8 cellular contexts compared by ENCODE assay signal in the genomic region with DNA sequence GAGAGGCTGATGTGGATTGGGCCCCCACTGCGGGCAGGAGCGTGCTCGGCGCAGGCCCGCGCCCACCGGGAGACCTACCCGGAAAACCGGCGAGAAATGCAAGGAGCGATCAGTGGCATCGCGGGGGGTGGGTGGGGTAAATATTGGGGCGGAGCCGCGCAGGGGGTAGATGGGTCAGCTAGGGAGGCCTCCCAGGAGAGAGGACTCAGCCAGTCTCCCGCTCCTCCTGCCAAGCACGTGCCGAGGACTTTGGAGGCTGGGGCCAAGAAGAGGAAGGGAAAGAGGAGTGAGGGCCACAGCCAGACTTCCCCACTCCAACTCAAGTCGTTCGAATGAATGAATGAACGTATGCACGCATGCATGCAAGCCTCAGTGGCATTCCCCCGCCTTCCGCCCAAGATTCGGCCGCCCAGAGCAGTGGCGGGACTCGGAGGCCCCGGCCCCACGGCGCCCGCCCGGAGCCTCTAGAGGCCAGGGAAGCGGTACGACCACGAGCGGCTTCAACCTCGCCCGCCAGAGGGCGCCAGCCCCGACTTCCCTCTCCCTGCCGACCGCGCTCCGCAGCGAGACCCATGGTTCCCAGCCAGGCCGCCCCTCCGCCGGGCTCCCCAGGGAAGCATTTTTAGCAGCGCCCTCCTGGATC. TPM values are rescaled to one million over a fixed set of nuclear protein-coding genes. Genes with fewer than 3 reads are reported as not detected.
A peak's percentile ranks its signal among the peaks of the same experiment; 100 is the strongest.
DNase-seq lines count a peak whose midpoint lies in the region; ATAC-seq, FAIRE-seq and TF ChIP-seq lines count a peak whose summit lies in the region.

No MANE protein-coding gene starts in this region.

- peaks cover 12% of the 10 kb centered on the region in 2 donors for H3K4me1 ChIP-seq in breast epithelium

- peak; percentile 1; the same call in 1 of the 2 replicates for ATAC-seq in WTC11
- ATAC-seq in HG02884 (IDR thresholded peaks at IDR 0.05; ENCODE audit: unreplicated experiment) = no peak

- peak overlapping the region; percentile 36 to 60 (median 44) for H3K4me3 ChIP-seq in breast epithelium
- H3K4me3 ChIP-seq in skin epidermis = peak overlapping the region; percentile 11 to 35 (median 29)

- no peaks in the 10 kb centered on the region for H3K36me3 ChIP-seq in breast epithelium

- intact Hi-C loops in breast epithelium (cut with DNase I; ENCODE audit: low total_unique reads) = loop anchor here (10.0 kb wide), 1 partner anchor 175 kb away; no protein-coding TSS in a partner anchor

- peak overlapping the region; percentile 88 for H3K27ac Mint-ChIP-seq in WTC11

- FAIRE-seq in GM12892 (lab: Jason Lieb, UNC) = peak; percentile 94

- H3K4me1 Mint-ChIP-seq in WTC11 = peaks cover 55% of the 10 kb centered on the region

- peak overlapping the region; percentile 81 for H3K4me3 Mint-ChIP-seq in WTC11

- H3K27me3 Mint-ChIP-seq in WTC11 (ENCODE audit: low read depth) = peaks cover 36% of the 10 kb centered on the region

- no peak for TF ChIP-seq POLR2A in GM12892 (IDR thresholded peaks at IDR 0.05; ENCODE audit: low read depth, low read length)
- no peak for TF ChIP-seq POLR2A in breast epithelium (IDR thresholded peaks at IDR 0.05)

- CTCF ChIA-PET in WTC11 (lab: Charles Lee) = interaction anchor here (0.6 to 11.0 kb wide), 26 partner anchors 8 to 567 kb away, joined by 3 to 370 read pairs (median 4); a partner anchor contains a TSS

- H3K9me3 ChIP-seq in breast epithelium = no peaks in the 10 kb centered on the region

- H3K27ac ChIP-seq in breast epithelium (no peak overlapping the region), skin epidermis (no peak overlapping the region)

- DNase-seq in GM12892 (ENCODE audit: insufficient read length) (peak; percentile 86), HT-29 (ENCODE audit: low spot score) (peak; percentile 85), WTC11 (ENCODE audit: low spot score) (peak; percentile 93), breast epithelium (ENCODE audit: low spot score in 2 of 2) (peak; percentile 41 to 82), iPS-NIHi11 (ENCODE audit: low spot score) (peak; percentile 80), OCI-M2 (lab: John Stamatoyannopoulos, UW; ENCODE audit: unreplicated experiment) (no peak)

- H3K27me3 ChIP-seq in breast epithelium = peaks cover 10 to 45% of the 10 kb centered on the region in 2 donors

- TF ChIP-seq CTCF in WTC11 (IDR thresholded peaks at IDR 0.05) (peak; percentile 88), breast epithelium (IDR thresholded peaks at IDR 0.05) (peak in 2 of 3 donors; percentile 69 to 70)

- no peaks in the 10 kb centered on the region for H3K36me3 Mint-ChIP-seq in WTC11

- POLR2A ChIA-PET in WTC11 (lab: Charles Lee) = interaction anchor here (2.6 kb wide), 1 partner anchor 39 kb away, joined by 10 read pairs; a partner anchor contains a TSS

- H3K9me3 Mint-ChIP-seq in WTC11 = no peaks in the 10 kb centered on the region

TF ChIP-seq in WTC11, 78 proteins besides CTCF, POLR2A, EP300 and RAD21 (continues in another document):
- TF ChIP-seq ZNF121 (CRISPR knock-in tag; IDR thresholded peaks at IDR 0.05) = peak; percentile 92; the same call in 1 of the 2 replicates
- TF ChIP-seq, protein P1, sequence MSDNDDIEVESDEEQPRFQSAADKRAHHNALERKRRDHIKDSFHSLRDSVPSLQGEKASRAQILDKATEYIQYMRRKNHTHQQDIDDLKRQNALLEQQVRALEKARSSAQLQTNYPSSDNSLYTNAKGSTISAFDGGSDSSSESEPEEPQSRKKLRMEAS (CRISPR knock-in tag; IDR thresholded peaks at IDR 0.05) = peak; percentile 94
- TF ChIP-seq, protein P2, sequence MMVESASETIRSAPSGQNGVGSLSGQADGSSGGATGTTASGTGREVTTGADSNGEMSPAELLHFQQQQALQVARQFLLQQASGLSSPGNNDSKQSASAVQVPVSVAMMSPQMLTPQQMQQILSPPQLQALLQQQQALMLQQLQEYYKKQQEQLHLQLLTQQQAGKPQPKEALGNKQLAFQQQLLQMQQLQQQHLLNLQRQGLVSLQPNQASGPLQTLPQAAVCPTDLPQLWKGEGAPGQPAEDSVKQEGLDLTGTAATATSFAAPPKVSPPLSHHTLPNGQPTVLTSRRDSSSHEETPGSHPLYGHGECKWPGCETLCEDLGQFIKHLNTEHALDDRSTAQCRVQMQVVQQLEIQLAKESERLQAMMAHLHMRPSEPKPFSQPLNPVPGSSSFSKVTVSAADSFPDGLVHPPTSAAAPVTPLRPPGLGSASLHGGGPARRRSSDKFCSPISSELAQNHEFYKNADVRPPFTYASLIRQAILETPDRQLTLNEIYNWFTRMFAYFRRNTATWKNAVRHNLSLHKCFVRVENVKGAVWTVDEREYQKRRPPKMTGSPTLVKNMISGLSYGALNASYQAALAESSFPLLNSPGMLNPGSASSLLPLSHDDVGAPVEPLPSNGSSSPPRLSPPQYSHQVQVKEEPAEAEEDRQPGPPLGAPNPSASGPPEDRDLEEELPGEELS (CRISPR knock-in tag; IDR thresholded peaks at IDR 0.05) = peak; percentile 76
- TF ChIP-seq SOX15 (CRISPR knock-in tag; IDR thresholded peaks at IDR 0.05) = no peak
- 0 out of 2 replicates have a peak, but pooled peaks have one; percentile 43 for TF ChIP-seq MYBL2 (CRISPR knock-in tag; IDR thresholded peaks at IDR 0.05)
- TF ChIP-seq, protein P3, sequence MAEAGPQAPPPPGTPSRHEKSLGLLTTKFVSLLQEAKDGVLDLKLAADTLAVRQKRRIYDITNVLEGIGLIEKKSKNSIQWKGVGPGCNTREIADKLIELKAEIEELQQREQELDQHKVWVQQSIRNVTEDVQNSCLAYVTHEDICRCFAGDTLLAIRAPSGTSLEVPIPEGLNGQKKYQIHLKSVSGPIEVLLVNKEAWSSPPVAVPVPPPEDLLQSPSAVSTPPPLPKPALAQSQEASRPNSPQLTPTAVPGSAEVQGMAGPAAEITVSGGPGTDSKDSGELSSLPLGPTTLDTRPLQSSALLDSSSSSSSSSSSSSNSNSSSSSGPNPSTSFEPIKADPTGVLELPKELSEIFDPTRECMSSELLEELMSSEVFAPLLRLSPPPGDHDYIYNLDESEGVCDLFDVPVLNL (CRISPR knock-in tag; IDR thresholded peaks at IDR 0.05; ENCODE audit: borderline replicate concordance, low read depth) = 0 out of 2 replicates have a peak, but pooled peaks have one; percentile 24
- no peak for TF ChIP-seq IRF2 (CRISPR knock-in tag; IDR thresholded peaks at IDR 0.05; ENCODE audit: borderline replicate concordance, low read depth)
- TF ChIP-seq, protein P4, sequence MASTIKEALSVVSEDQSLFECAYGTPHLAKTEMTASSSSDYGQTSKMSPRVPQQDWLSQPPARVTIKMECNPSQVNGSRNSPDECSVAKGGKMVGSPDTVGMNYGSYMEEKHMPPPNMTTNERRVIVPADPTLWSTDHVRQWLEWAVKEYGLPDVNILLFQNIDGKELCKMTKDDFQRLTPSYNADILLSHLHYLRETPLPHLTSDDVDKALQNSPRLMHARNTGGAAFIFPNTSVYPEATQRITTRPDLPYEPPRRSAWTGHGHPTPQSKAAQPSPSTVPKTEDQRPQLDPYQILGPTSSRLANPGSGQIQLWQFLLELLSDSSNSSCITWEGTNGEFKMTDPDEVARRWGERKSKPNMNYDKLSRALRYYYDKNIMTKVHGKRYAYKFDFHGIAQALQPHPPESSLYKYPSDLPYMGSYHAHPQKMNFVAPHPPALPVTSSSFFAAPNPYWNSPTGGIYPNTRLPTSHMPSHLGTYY (CRISPR knock-in tag; IDR thresholded peaks at IDR 0.05) = peak; percentile 23; the same call in 1 of the 2 replicates
- TF ChIP-seq EMX1 (CRISPR knock-in tag; IDR thresholded peaks at IDR 0.05) = no peak
- 0 out of 2 replicates have a peak, but pooled peaks have one; percentile 40 for TF ChIP-seq ATF1 (CRISPR knock-in tag; IDR thresholded peaks at IDR 0.05)
- TF ChIP-seq SMAD4 (CRISPR knock-in tag; IDR thresholded peaks at IDR 0.05) = no peak
- TF ChIP-seq, protein P5, sequence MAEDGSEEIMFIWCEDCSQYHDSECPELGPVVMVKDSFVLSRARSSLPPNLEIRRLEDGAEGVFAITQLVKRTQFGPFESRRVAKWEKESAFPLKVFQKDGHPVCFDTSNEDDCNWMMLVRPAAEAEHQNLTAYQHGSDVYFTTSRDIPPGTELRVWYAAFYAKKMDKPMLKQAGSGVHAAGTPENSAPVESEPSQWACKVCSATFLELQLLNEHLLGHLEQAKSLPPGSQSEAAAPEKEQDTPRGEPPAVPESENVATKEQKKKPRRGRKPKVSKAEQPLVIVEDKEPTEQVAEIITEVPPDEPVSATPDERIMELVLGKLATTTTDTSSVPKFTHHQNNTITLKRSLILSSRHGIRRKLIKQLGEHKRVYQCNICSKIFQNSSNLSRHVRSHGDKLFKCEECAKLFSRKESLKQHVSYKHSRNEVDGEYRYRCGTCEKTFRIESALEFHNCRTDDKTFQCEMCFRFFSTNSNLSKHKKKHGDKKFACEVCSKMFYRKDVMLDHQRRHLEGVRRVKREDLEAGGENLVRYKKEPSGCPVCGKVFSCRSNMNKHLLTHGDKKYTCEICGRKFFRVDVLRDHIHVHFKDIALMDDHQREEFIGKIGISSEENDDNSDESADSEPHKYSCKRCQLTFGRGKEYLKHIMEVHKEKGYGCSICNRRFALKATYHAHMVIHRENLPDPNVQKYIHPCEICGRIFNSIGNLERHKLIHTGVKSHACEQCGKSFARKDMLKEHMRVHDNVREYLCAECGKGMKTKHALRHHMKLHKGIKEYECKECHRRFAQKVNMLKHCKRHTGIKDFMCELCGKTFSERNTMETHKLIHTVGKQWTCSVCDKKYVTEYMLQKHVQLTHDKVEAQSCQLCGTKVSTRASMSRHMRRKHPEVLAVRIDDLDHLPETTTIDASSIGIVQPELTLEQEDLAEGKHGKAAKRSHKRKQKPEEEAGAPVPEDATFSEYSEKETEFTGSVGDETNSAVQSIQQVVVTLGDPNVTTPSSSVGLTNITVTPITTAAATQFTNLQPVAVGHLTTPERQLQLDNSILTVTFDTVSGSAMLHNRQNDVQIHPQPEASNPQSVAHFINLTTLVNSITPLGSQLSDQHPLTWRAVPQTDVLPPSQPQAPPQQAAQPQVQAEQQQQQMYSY (CRISPR knock-in tag; IDR thresholded peaks at IDR 0.05) = peak; percentile 54; the same call in 1 of the 2 replicates
- peak; percentile 45; the same call in 1 of the 2 replicates for TF ChIP-seq TP53 (CRISPR knock-in tag; IDR thresholded peaks at IDR 0.05)
- peak; percentile 89 for TF ChIP-seq ETV6 (CRISPR knock-in tag; IDR thresholded peaks at IDR 0.05)
- TF ChIP-seq GABPB1 (CRISPR knock-in tag; IDR thresholded peaks at IDR 0.05) = no peak

RNA-seq across cellular contexts. Expression of a gene that starts 3.6 kb away (rescaled TPM):
- 106 TPM for polyA plus RNA-seq in GM12892 (2012; ENCODE audit: missing spikeins)
- 160 and 184 TPM in 2 replicates for total RNA-seq in HT-29 (2014; rRNA removed; shearing (Covaris generic))
- 223 to 260 TPM (median 229 TPM) in 3 replicates for total RNA-seq in WTC11 (2021)
- total RNA-seq in breast epithelium = 10 to 100 TPM; 37.3 to 61.0 (median 43.9) TPM

RNA-seq across cellular contexts. Expression of a gene that starts 3.8 kb away (rescaled TPM):
- polyA plus RNA-seq in GM12892 (2012; ENCODE audit: missing spikeins) = not detected
- total RNA-seq in HT-29 (2014; rRNA removed; shearing (Covaris generic)) = not detected in 2 replicates
- 14.0 to 28.9 TPM (median 16.4 TPM) in 3 replicates for total RNA-seq in WTC11 (2021)
- total RNA-seq in breast epithelium = not detected

RNA-seq across cellular contexts. Expression of a gene that starts 38.6 kb away (rescaled TPM):
- polyA plus RNA-seq in GM12892 (2012; ENCODE audit: missing spikeins) = 118 TPM
- 42.9 and 43.2 TPM in 2 replicates for total RNA-seq in HT-29 (2014; rRNA removed; shearing (Covaris generic))
- total RNA-seq in WTC11 (2021) = 110 to 111 TPM (median 110 TPM) in 3 replicates
- 100 to 1,000 TPM; 169 to 200 (median 181) TPM for total RNA-seq in breast epithelium

Comparison
In these comparisons a context has a peak if more than half of its experiments do, and no peak if none do; other contexts are left out.
1. RNA of a gene that starts 3.8 kb away (total RNA-seq): 14.0 to 28.9 TPM in WTC11; not detected in HT-29 and not detected in breast epithelium; every median in the first group is over 10 times any median in the second.